ENCODE assay signal across 18 cellular contexts in genomic region chr6:169528755-169529154, GRCh38.
A peak's percentile ranks its signal among the peaks of the same experiment; 100 is the strongest.
DNase-seq lines count a peak whose midpoint lies in the region; TF ChIP-seq lines count a peak whose summit lies in the region.
"Had no signal": no experiment of that assay in that cellular context is flagged by ENCODE, and none has a peak within 500 bp of the region (broad histone marks: within the 10 kb centered on the region; RNA-seq: fewer than 3 reads in every experiment).

No MANE protein-coding gene starts in this region.

- H3K36me3 ChIP-seq in breast epithelium = no peaks in the 10 kb centered on the region
- H3K36me3 ChIP-seq in adipocyte (ENCODE audit: control insufficient read depth, insufficient read depth, low read length, severe bottlenecking) = no peaks in the 10 kb centered on the region
- no peaks in the 10 kb centered on the region for H3K36me3 ChIP-seq in transverse colon
- H3K36me3 ChIP-seq: SJCRH30 had no signal

- no peak for TF ChIP-seq CTCF in breast epithelium (IDR thresholded peaks at IDR 0.05)
- no peak for TF ChIP-seq CTCF in MCF 10A (IDR thresholded peaks at IDR 0.05; ENCODE audit: unreplicated experiment)
- TF ChIP-seq CTCF in fibroblast of villous mesenchyme (IDR thresholded peaks at IDR 0.05; ENCODE audit: insufficient read depth, low read depth, low read length) = no peak
- TF ChIP-seq CTCF in transverse colon (IDR thresholded peaks at IDR 0.05) = no peak

- 91 to 100% methylated on average over 1 to 3 of the region's 3 CpGs for WGBS in transverse colon (ENCODE audit: low coverage in 1 of 2), 2 donors

- in situ Hi-C loops in transverse colon (cut with MboI; ENCODE audit: low pct_ligation_motif_present in 1 of 4, low pct_unique_long_range_greater_than_20kb in 1 of 4, low sequenced_read_pairs in 3 of 4) = no loop called here

- H3K4me1 ChIP-seq in breast epithelium (no peaks in the 10 kb centered on the region), adipocyte (ENCODE audit: control insufficient read depth, insufficient read depth, low read length) (peaks cover 39% of the 10 kb centered on the region), transverse colon (peaks cover 8 to 26% (median 14%) of the 10 kb centered on the region in 4 donors)
- H3K4me1 ChIP-seq: SJCRH30 had no signal

- TF ChIP-seq EP300 in transverse colon (IDR thresholded peaks at IDR 0.05; ENCODE audit: low read depth) = no peak

- H3K27ac ChIP-seq in breast epithelium (peak overlapping the region; percentile 62 to 78), transverse colon (peak overlapping the region in 3 of 4 donors; percentile 0 to 75 (median 69))
- H3K27ac ChIP-seq: 22Rv1, C4-2B, SJCRH30 had no signal

- no TSS peak for BruUV-seq in MCF 10A (replicated peaks; lab: Mats Ljungman, UMichigan)

- TF ChIP-seq POLR2A in breast epithelium (IDR thresholded peaks at IDR 0.05) = no peak
- TF ChIP-seq POLR2A in transverse colon (IDR thresholded peaks at IDR 0.05) = no peak

- H3K9me3 Mint-ChIP-seq in MCF 10A (ENCODE audit: unreplicated experiment) = peaks cover 11% of the 10 kb centered on the region

- DNase-seq in breast epithelium (ENCODE audit: low spot score in 2 of 2) (no peak), MCF 10A (ENCODE audit: unreplicated experiment) (no peak), adipocyte (ENCODE audit: low read depth) (no peak), fibroblast of villous mesenchyme (ENCODE audit: low read depth) (peak; percentile 22), transverse colon (no peak), HuH-7 (ENCODE audit: low spot score) (no peak), NCI-H1436 treated with DMSO at 0.1 percent for 48 hours (lab: John Stamatoyannopoulos, UW) (no peak), HPDE6-E6E7 (ENCODE audit: extremely low spot score) (no peak)
- DNase-seq: DMS79, KG1, NCI-H1105, NCI-H2081, NCI-H2171, NCI-H524 treated with DMSO at 0.1 percent for 48 hours, NCI-H82, SJCRH30 had no signal

- POLR2A ChIA-PET in MCF 10A (lab: Yijun Ruan, JAX) = interaction anchor here (0.6 to 1.4 kb wide), 5 partner anchors 10 to 186 kb away, joined by 3 to 4 read pairs (median 3); no protein-coding TSS in a partner anchor

- no peak overlapping the region for H3K4me3 Mint-ChIP-seq in MCF 10A (ENCODE audit: unreplicated experiment)

- H3K4me3 ChIP-seq in breast epithelium (no peak overlapping the region), adipocyte (ENCODE audit: low read length) (no peak overlapping the region), fibroblast of villous mesenchyme (ENCODE audit: low read depth, low read length) (no peak overlapping the region), transverse colon (no peak overlapping the region)
- H3K4me3 ChIP-seq: SJCRH30 had no signal

- intact Hi-C loops in breast epithelium (cut with DNase I; ENCODE audit: low total_unique reads) (no loop called here), MCF 10A (cut with micrococcal nuclease) (no loop called here), transverse colon (cut with DNase I; ENCODE audit: low total_unique reads) (no loop called here)

- H3K27me3 ChIP-seq in breast epithelium (no peaks in the 10 kb centered on the region), adipocyte (replicated peaks; ENCODE audit: control insufficient read depth, insufficient read depth, low read length) (no peaks in the 10 kb centered on the region), transverse colon (no peaks in the 10 kb centered on the region)
- H3K27me3 ChIP-seq: SJCRH30 had no signal

- CTCF ChIA-PET in MCF 10A (lab: Yijun Ruan, JAX) = interaction anchor here (1.0 to 2.5 kb wide), 2 partner anchors 9 to 572 kb away, joined by 6 to 11 read pairs; no protein-coding TSS in a partner anchor

- H3K9me3 ChIP-seq in breast epithelium (peaks cover 0 to under 1% of the 10 kb centered on the region in 2 donors), adipocyte (ENCODE audit: control insufficient read depth, low read length) (peaks cover 3% of the 10 kb centered on the region), transverse colon (no peaks in the 10 kb centered on the region)

- H3K36me3 Mint-ChIP-seq in MCF 10A (ENCODE audit: insufficient read depth, unreplicated experiment) = peaks cover 6% of the 10 kb centered on the region

- no peaks in the 10 kb centered on the region for H3K27me3 Mint-ChIP-seq in MCF 10A (ENCODE audit: insufficient read depth, unreplicated experiment)

- no peak overlapping the region for H3K27ac Mint-ChIP-seq in MCF 10A (ENCODE audit: low read depth, unreplicated experiment)

- H3K9ac ChIP-seq in adipocyte (ENCODE audit: low read length) = peak overlapping the region; percentile 59

- H3K4me1 Mint-ChIP-seq in MCF 10A (ENCODE audit: insufficient read depth, unreplicated experiment) = no peaks in the 10 kb centered on the region
